8 cellular contexts compared by ENCODE assay signal in the genomic region with DNA sequence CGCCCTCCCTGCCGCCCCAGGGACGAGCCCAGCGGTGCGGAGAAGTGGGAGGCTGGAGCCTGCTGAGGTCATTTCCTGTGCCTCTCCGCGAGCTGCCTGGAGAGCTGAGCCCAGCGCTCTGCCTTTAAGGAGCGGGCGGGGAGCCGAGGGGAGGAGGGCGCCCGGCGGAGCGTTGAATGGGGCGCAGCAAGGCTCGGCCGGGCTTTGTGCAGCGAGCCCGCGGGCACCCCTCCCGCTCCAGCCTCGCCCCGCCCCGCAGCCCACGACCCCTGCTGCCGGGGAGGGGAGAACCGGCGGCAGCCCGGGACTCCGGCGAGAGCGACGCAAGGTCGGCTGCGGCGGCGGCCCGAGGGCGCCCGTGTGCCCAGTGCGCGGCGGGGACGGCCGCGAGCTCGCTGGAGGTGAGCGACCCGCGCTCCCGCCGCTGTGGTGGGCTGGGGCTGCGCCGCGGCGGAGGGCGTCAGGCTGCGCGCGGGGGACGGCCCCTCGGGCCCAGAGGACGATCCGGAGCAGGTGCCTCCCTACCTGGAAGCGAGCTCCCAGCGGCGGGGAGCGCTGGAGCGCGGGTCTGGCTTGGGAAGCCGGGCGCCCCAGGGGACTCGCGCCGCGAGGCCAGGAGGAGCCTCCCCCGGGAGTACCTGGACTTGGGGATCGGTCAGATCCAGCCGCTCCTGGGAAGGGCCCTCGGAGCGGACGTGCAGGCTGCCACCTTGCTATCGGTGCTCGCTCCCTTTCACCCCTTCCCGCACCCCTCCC.
DNase-seq lines count a peak whose midpoint lies in the region; ATAC-seq and TF ChIP-seq lines count a peak whose summit lies in the region.

PLEKHH1 (plus strand) TSS at position 293 of the 756 bp plus-strand sequence. CDS start 8,578 bp downstream, outside the sequence.

- peak within 1 kb of the TSS; percentile 75 to 83 for H3K4me3 Mint-ChIP-seq in stimulated activated naive CD8-positive, alpha-beta T cell treated with anti-CD3 and anti-CD28 coated beads, Interleukin-15, amount 100 ng/mL, for 72 hours

- peak within 1 kb of the TSS; percentile 51 for H3K27ac ChIP-seq in muscle layer of colon (ENCODE audit: low read depth, low read length)

- H3K27me3 Mint-ChIP-seq in stimulated activated naive CD8-positive, alpha-beta T cell treated with anti-CD3 and anti-CD28 coated beads, Interleukin-15, amount 100 ng/mL, for 72 hours: peaks cover 56% of the 10 kb centered on the region

- ATAC-seq in HG03196 (IDR thresholded peaks at IDR 0.05; ENCODE audit: unreplicated experiment): peak; percentile 70
- peak; percentile 96 for ATAC-seq in stimulated activated naive CD8-positive, alpha-beta T cell treated with anti-CD3 and anti-CD28 coated beads, Interleukin-15, amount 100 ng/mL, for 72 hours
- ATAC-seq in HG03342 (IDR thresholded peaks at IDR 0.05; ENCODE audit: unreplicated experiment): no peak

- no peaks in the 10 kb centered on the region for H3K27me3 ChIP-seq in muscle layer of colon (ENCODE audit: control insufficient read depth in 1 of 2, insufficient read depth in 2 of 2, low read length in 2 of 2)

- peak within 1 kb of the TSS in 1 of 2 donors; percentile 87 for H3K27ac Mint-ChIP-seq in stimulated activated naive CD8-positive, alpha-beta T cell treated with anti-CD3 and anti-CD28 coated beads, Interleukin-15, amount 100 ng/mL, for 72 hours

- H3K4me1 ChIP-seq in muscle layer of colon (ENCODE audit: insufficient read depth, low read length): peaks cover 11% of the 10 kb centered on the region

- POLR2A ChIA-PET in GM10248 (lab: Yijun Ruan, JAX): no interaction called here

- H3K4me3 ChIP-seq in muscle layer of colon (ENCODE audit: low read depth in 1 of 2, low read length in 2 of 2): peak within 1 kb of the TSS; percentile 65 to 77

- peaks cover 4% of the 10 kb centered on the region for H3K4me1 Mint-ChIP-seq in stimulated activated naive CD8-positive, alpha-beta T cell treated with anti-CD3 and anti-CD28 coated beads, Interleukin-15, amount 100 ng/mL, for 72 hours

- peak; percentile 75 for DNase-seq in GM10248 (ENCODE audit: extremely low spot score)
- peak; percentile 20 to 28 for DNase-seq in NOMO-1 (lab: John Stamatoyannopoulos, UW; ENCODE audit: unreplicated experiment in 2 of 2)
- DNase-seq in activated T-cell treated with anti-CD3 and anti-CD28 coated beads, Interleukin-2, amount 50 U/mL, for 48 hours: peak; percentile 75 to 79
- peak; percentile 50 for DNase-seq in fibroblast of gingiva (ENCODE audit: low read depth)
- peak; percentile 57 to 62 for DNase-seq in stimulated activated naive CD8-positive, alpha-beta T cell treated with anti-CD3 and anti-CD28 coated beads, Interleukin-15, amount 100 ng/mL, for 72 hours

- no peaks in the 10 kb centered on the region for H3K9me3 Mint-ChIP-seq in stimulated activated naive CD8-positive, alpha-beta T cell treated with anti-CD3 and anti-CD28 coated beads, Interleukin-15, amount 100 ng/mL, for 72 hours

- TF ChIP-seq CTCF in GM10248 (IDR thresholded peaks at IDR 0.05; ENCODE audit: control extremely low read depth, extremely low read depth, low read depth, missing control alignments): no peak

- no peaks in the 10 kb centered on the region for H3K9me3 ChIP-seq in muscle layer of colon (ENCODE audit: low read length)

- no peaks in the 10 kb centered on the region for H3K36me3 ChIP-seq in muscle layer of colon (ENCODE audit: insufficient read depth, low read length)

- peak within 1 kb of the TSS; percentile 5 for H3K9ac ChIP-seq in muscle layer of colon (ENCODE audit: low read length)

- CTCF ChIA-PET in GM10248 (lab: Yijun Ruan, JAX): interaction anchor here (1.3 to 2.3 kb wide), 3 partner anchors 38 to 171 kb away, joined by 3 to 10 read pairs (median 4); no protein-coding TSS in a partner anchor

Comparison
In these comparisons a context has a peak if more than half of its experiments do, and no peak if none do; other contexts are left out.
1. DNase-seq: peak in every context shown above with its lines; median percentile 77 in activated T-cell treated with anti-CD3 and anti-CD28 coated beads, Interleukin-2, amount 50 U/mL, for 48 hours; 75 in GM10248; 60 in stimulated activated naive CD8-positive, alpha-beta T cell treated with anti-CD3 and anti-CD28 coated beads, Interleukin-15, amount 100 ng/mL, for 72 hours; 50 in fibroblast of gingiva; 24 in NOMO-1.